Comparison of ENCODE assay signal across 20 cellular contexts in the genomic region with DNA sequence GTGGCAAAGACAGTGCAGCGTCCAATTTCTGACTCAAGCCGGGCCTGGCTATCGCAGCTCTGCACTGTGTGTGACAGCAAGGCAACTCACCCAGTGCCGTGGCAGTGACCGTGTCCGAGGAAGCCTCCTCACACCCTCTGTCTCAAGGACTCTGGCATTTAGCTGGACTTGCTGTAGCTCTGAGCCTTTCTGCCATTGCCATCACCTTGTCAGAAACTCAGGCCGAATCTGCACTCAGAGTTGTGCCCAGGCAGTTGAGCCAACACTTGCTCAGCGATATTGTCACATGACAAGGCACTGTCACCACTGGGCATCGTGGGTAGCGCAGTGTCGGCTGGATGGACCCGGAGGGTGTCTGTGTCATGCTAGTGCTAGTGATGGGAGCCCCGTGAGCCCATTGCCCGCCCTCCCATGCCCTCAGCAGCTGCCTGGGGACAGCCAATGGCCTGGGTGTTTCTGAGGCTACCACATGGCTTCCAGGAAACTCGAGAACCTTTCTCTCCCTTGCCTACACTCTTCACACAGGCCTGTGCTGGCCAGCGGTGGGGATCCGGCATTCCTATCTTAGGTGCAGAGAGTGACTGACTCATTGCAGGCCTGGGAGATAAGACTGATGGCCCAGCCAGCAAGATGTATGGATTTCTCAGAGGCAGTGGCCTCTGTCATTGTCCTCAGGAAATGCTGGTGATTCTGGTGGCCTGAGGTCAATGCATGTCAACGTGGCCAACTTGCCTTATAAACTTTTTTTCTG. TPM values are rescaled to one million over a fixed set of nuclear protein-coding genes. Genes with fewer than 3 reads are reported as not detected.
A peak's percentile ranks its signal among the peaks of the same experiment; 100 is the strongest.
DNase-seq lines count a peak whose midpoint lies in the region; ATAC-seq and TF ChIP-seq lines count a peak whose summit lies in the region.
"Had no signal": no experiment of that assay in that cellular context is flagged by ENCODE, and none has a peak within 500 bp of the region (broad histone marks: within the 10 kb centered on the region; RNA-seq: fewer than 3 reads in every experiment).

No MANE protein-coding gene starts in this region.

- CTCF ChIA-PET in Caco-2 (lab: Charles Lee), result no interaction called here

- H3K9me3 ChIP-seq in Caco-2 (peaks cover 8% of the 10 kb centered on the region; the same call in 1 of the 2 replicates), neuronal stem cell (replicated peaks in 1 of 2; ENCODE audit: control insufficient read depth in 2 of 2, insufficient read depth in 1 of 2, low read depth in 1 of 2, low read length in 2 of 2) (peaks cover 0 to 2% of the 10 kb centered on the region in 2 donors), esophagus muscularis mucosa (no peaks in the 10 kb centered on the region), MM.1S (replicated peaks; ENCODE audit: insufficient read depth, low read length) (no peaks in the 10 kb centered on the region)
- H3K9me3 ChIP-seq: colonic mucosa had no signal

- no peak overlapping the region for H4K8ac ChIP-seq in neuronal stem cell (ENCODE audit: low read depth, low read length)

- no peak overlapping the region for H2BK15ac ChIP-seq in neuronal stem cell (ENCODE audit: low read length)

- H3K4me1 Mint-ChIP-seq in Caco-2 (ENCODE audit: low read depth, unreplicated experiment), result no peaks in the 10 kb centered on the region

- no peak overlapping the region for H3K27ac ChIP-seq in neuronal stem cell (replicated peaks; ENCODE audit: low read length)
- H3K27ac ChIP-seq in esophagus muscularis mucosa (replicated peaks in 1 of 4), result no peak overlapping the region
- H3K27ac ChIP-seq in MM.1S (ENCODE audit: low read length), result no peak overlapping the region
- H3K27ac ChIP-seq: colonic mucosa, epithelial cell of prostate, heart left ventricle, KMS-11, parathyroid adenoma had no signal

- H3K9ac ChIP-seq in neuronal stem cell (ENCODE audit: low read depth, low read length, poor library complexity), result peak overlapping the region; percentile 34
- H3K9ac ChIP-seq in MM.1S (ENCODE audit: low read length), result no peak overlapping the region
- H3K9ac ChIP-seq: KMS-11, parathyroid adenoma had no signal

- no peak overlapping the region for H3K4me3 Mint-ChIP-seq in Caco-2 (ENCODE audit: unreplicated experiment)

- no peak overlapping the region for H2BK12ac ChIP-seq in neuronal stem cell (ENCODE audit: low read length)

- no peak overlapping the region for H3K27ac Mint-ChIP-seq in Caco-2 (ENCODE audit: unreplicated experiment)

- H3K27me3 Mint-ChIP-seq in Caco-2 (ENCODE audit: insufficient read depth, unreplicated experiment), result no peaks in the 10 kb centered on the region

- no peak overlapping the region for H3K14ac ChIP-seq in neuronal stem cell (ENCODE audit: low read length)

- TF ChIP-seq POLR2A in esophagus muscularis mucosa (IDR thresholded peaks at IDR 0.05; ENCODE audit: low read depth), result no peak

- no peak overlapping the region for H4K91ac ChIP-seq in neuronal stem cell (ENCODE audit: low read depth, low read length, poor library complexity)

- no TSS peak for BruUV-seq in Caco-2 (replicated peaks; lab: Mats Ljungman, UMichigan)

- ATAC-seq in esophagus mucosa, result no peak
- ATAC-seq in HG03354 (IDR thresholded peaks at IDR 0.05; ENCODE audit: poor library complexity, severe bottlenecking, unreplicated experiment), result no peak

- DNase-seq in Caco-2 (peak; percentile 34 to 64), NCI-H226 (peak; percentile 58), choroid plexus epithelial cell (ENCODE audit: low read depth) (peak; percentile 36), neuronal stem cell (ENCODE audit: low spot score) (no peak), esophagus muscularis mucosa (ENCODE audit: extremely low spot score) (no peak), MM.1S (no peak)
- DNase-seq: activated CD4-positive, alpha-beta T cell treated with anti-CD3 and anti-CD28 coated beads, Interleukin-2, amount 50 U/mL, for 48 hours; colonic mucosa; heart left ventricle; NCI-H1436 treated with DMSO at 0.1 percent for 48 hours; NCI-H2227 treated with DMSO at 0.1 percent for 48 hours; SIG-M5; stimulated activated naive CD4-positive, alpha-beta T cell treated with Interleukin-2 at 50 U/mL for 16 hours had no signal

- no peaks in the 10 kb centered on the region for H3K9me3 Mint-ChIP-seq in Caco-2 (ENCODE audit: unreplicated experiment)

- no peak overlapping the region for H3K4ac ChIP-seq in neuronal stem cell (ENCODE audit: low read length)

- POLR2A ChIA-PET in Caco-2 (lab: Charles Lee), result no interaction called here

- no peak for TF ChIP-seq CTCF in Caco-2 (IDR thresholded peaks at IDR 0.05; ENCODE audit: insufficient read depth in 1 of 2, low read depth in 1 of 2, low read length in 1 of 2, severe bottlenecking in 1 of 2, unreplicated experiment in 1 of 2)
- TF ChIP-seq CTCF in choroid plexus epithelial cell (conservative IDR thresholded peaks at IDR 0.05; ENCODE audit: low read depth, low read length), result no peak
- TF ChIP-seq CTCF in esophagus muscularis mucosa (IDR thresholded peaks at IDR 0.05), result no peak
- TF ChIP-seq CTCF in MM.1S (IDR thresholded peaks at IDR 0.05; ENCODE audit: low read length), result no peak

- H3F3A ChIP-seq in MM.1S (ENCODE audit: insufficient read depth, low read length), result no peaks in the 10 kb centered on the region

- H3K79me2 ChIP-seq in MM.1S (ENCODE audit: low read length), result no peaks in the 10 kb centered on the region
- H3K79me2 ChIP-seq: parathyroid adenoma had no signal

- H3K4me1 ChIP-seq in Caco-2 (0 out of 2 replicates have a peak, but pooled peaks cover 8% of the 10 kb centered on the region), neuronal stem cell (ENCODE audit: control insufficient read depth in 2 of 2, insufficient read depth in 1 of 2, low read depth in 1 of 2, low read length in 2 of 2) (peaks cover 0 to 7% of the 10 kb centered on the region in 2 donors), esophagus muscularis mucosa (peaks cover 0 to 13% (median 8%) of the 10 kb centered on the region in 4 donors), MM.1S (ENCODE audit: low read length) (no peaks in the 10 kb centered on the region)
- H3K4me1 ChIP-seq: colonic mucosa, parathyroid adenoma had no signal

- no peaks in the 10 kb centered on the region for H4K20me1 ChIP-seq in MM.1S (ENCODE audit: insufficient read depth, low read length)

- no peak overlapping the region for H3K4me2 ChIP-seq in neuronal stem cell (ENCODE audit: insufficient read depth, low read length, poor library complexity, severe bottlenecking)
- no peak overlapping the region for H3K4me2 ChIP-seq in MM.1S (ENCODE audit: low read depth, low read length)
- H3K4me2 ChIP-seq: KMS-11 had no signal

- peak overlapping the region; percentile 6 for H3K23ac ChIP-seq in neuronal stem cell (ENCODE audit: low read depth, low read length, poor library complexity)

- whole genome bisulfite sequencing in neuronal stem cell (ENCODE audit: extremely low coverage in 2 of 2, insufficient read length in 2 of 2, insufficient replicate concordance in 1 of 2), 2 donors, result no CpG with 5 or more reads among the region's 18 CpGs
- WGBS in esophagus muscularis mucosa, result 94% methylated on average over 15 of the region's 18 CpGs

- H3K36me3 ChIP-seq in Caco-2 (ENCODE audit: control insufficient read depth, insufficient read depth, low read length) (no peaks in the 10 kb centered on the region), neuronal stem cell (replicated peaks in 1 of 2; ENCODE audit: control insufficient read depth in 2 of 2, insufficient read depth in 2 of 2, low read length in 2 of 2) (no peaks in the 10 kb centered on the region), esophagus muscularis mucosa (no peaks in the 10 kb centered on the region), MM.1S (replicated peaks; ENCODE audit: insufficient read depth, low read length) (no peaks in the 10 kb centered on the region)
- H3K36me3 ChIP-seq: colonic mucosa, heart left ventricle had no signal

- no peak for TF ChIP-seq EP300 in esophagus muscularis mucosa (IDR thresholded peaks at IDR 0.05)

- peak overlapping the region; percentile 69 for H3K18ac ChIP-seq in neuronal stem cell (ENCODE audit: low read length)

- peak overlapping the region; percentile 27 for H2AK5ac ChIP-seq in neuronal stem cell (ENCODE audit: low read depth, low read length)

- H3K27me3 ChIP-seq in Caco-2 (replicated peaks; ENCODE audit: control insufficient read depth, insufficient read depth, low read length) (no peaks in the 10 kb centered on the region), neuronal stem cell (ENCODE audit: control insufficient read depth in 3 of 3, insufficient read depth in 3 of 3, low read depth in 1 of 3, low read length in 3 of 3) (peaks cover 0 to 17% (median 0%) of the 10 kb centered on the region in 3 experiments), esophagus muscularis mucosa (no peaks in the 10 kb centered on the region), MM.1S (replicated peaks; ENCODE audit: insufficient read depth, low read length) (no peaks in the 10 kb centered on the region)
- H3K27me3 ChIP-seq: colonic mucosa, heart left ventricle had no signal

- no peak overlapping the region for H3K4me3 ChIP-seq in Caco-2 (ENCODE audit: low read depth, low read length)
- no peak overlapping the region for H3K4me3 ChIP-seq in choroid plexus epithelial cell (ENCODE audit: low read depth, low read length)
- no peak overlapping the region for H3K4me3 ChIP-seq in neuronal stem cell (ENCODE audit: low read length in 2 of 2)
- H3K4me3 ChIP-seq in esophagus muscularis mucosa, result no peak overlapping the region
- H3K4me3 ChIP-seq in MM.1S (ENCODE audit: low read length), result no peak overlapping the region
- H3K4me3 ChIP-seq: colonic mucosa, heart left ventricle had no signal

- no peaks in the 10 kb centered on the region for H3K36me3 Mint-ChIP-seq in Caco-2 (ENCODE audit: insufficient read depth, unreplicated experiment)

- no peaks in the 10 kb centered on the region for H3K9me2 ChIP-seq in MM.1S (replicated peaks; ENCODE audit: insufficient read depth, low read length)

- no peak overlapping the region for H2BK120ac ChIP-seq in neuronal stem cell (ENCODE audit: low read depth, low read length)

- no peak overlapping the region for H2BK5ac ChIP-seq in neuronal stem cell (ENCODE audit: low read length)

- no peaks in the 10 kb centered on the region for H3K79me1 ChIP-seq in neuronal stem cell (ENCODE audit: low read depth, low read length)

- H2AFZ ChIP-seq in neuronal stem cell (ENCODE audit: low read length), result no peak overlapping the region
- H2AFZ ChIP-seq in MM.1S (ENCODE audit: low read length), result no peak overlapping the region
- H2AFZ ChIP-seq: parathyroid adenoma had no signal

- intact Hi-C loops in Caco-2 (cut with micrococcal nuclease; ENCODE audit: unreplicated experiment), result no loop called here
- intact Hi-C loops in esophagus muscularis mucosa (cut with DNase I), result no loop called here

RNA-seq across cellular contexts. Expression of a gene that starts 22.1 kb away (rescaled TPM):
- total RNA-seq in Caco-2 (2022) (not detected in 2 replicates), esophagus mucosa (not detected), esophagus muscularis mucosa (not detected)
- polyA plus RNA-seq in neuronal stem cell (2013, experiment 1 of 2), result not detected
- not detected for polyA plus RNA-seq in neuronal stem cell (2013, experiment 2 of 2)
- total RNA-seq: colonic mucosa, urinary bladder had no signal
- polyA plus RNA-seq: adipose tissue, urinary bladder had no signal

Comparison
In these comparisons a context has a peak if more than half of its experiments do, and no peak if none do; other contexts are left out.
1. DNase-seq: peak in Caco-2 (2 of 2), NCI-H226 (single experiment) and choroid plexus epithelial cell (single experiment); none in neuronal stem cell (single experiment), esophagus muscularis mucosa (single experiment) and MM.1S (single experiment).